Comparison of ENCODE assay signal across 9 cellular contexts in the genomic region with DNA sequence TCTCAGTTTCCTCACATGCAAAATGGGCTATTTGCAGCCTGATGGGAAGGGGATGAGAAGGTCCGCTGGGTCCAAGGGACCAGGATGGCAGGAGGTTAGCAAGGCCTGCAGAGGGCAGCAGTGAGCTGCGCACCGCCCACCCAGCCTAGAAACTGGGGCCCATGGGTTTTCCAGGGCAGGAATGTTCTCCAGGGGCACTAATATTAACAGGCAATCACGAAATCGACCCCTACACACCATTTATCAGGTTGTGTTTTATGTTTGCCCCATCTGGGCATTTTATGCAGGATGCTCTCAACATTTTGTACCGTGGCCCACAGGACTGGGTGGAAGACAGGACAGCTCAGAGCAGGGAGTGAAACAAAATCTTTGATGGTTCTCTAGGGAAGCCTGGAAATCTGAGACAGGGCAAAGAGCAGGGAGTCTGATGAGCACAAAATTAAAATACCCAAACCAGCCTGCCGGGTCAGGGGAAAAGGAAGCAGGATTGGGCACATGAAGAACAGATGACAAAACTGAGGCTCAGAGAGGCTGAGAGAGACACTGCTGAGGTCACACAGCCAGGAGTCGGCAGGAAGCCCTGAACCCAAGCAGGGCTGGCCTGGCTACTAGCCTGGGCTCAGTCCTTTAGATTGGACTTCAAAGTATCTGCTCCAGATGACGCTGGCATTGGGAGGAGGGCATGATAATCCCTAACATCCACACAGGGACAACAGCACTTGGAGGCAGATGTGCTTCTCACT. TPM values are rescaled to one million over a fixed set of nuclear protein-coding genes. Genes with fewer than 3 reads are reported as not detected.
DNase-seq lines count a peak whose midpoint lies in the region; ATAC-seq and TF ChIP-seq lines count a peak whose summit lies in the region.
"Had no signal": no experiment of that assay in that cellular context is flagged by ENCODE, and none has a peak within 500 bp of the region (broad histone marks: within the 10 kb centered on the region; RNA-seq: fewer than 3 reads in every experiment).

No MANE protein-coding gene starts in this region.

- TF ChIP-seq CTCF in GM12872 (IDR thresholded peaks at IDR 0.05; ENCODE audit: insufficient read depth, low read depth, low read length) (peak; percentile 99), VCaP (conservative IDR thresholded peaks at IDR 0.05) (peak; percentile 97), mammary epithelial cell (conservative IDR thresholded peaks at IDR 0.05 in 1 of 2, IDR thresholded peaks at IDR 0.05 in 1 of 2; ENCODE audit: extremely low read depth in 1 of 2, insufficient read depth in 1 of 2, low read depth in 1 of 2, low read length in 2 of 2) (peak; percentile 99)

- H3K36me3 ChIP-seq in mammary epithelial cell (ENCODE audit: insufficient read depth, low read length) = no peaks in the 10 kb centered on the region

- no peak overlapping the region for H2AFZ ChIP-seq in mammary epithelial cell (ENCODE audit: low read depth, low read length)

- CTCF ChIA-PET in mammary epithelial cell (lab: Charles Lee; ENCODE audit: low non-redundant PET) = interaction anchor here (0.8 to 1.2 kb wide), 3 partner anchors 100 to 207 kb away, joined by 4 to 9 read pairs (median 4); no protein-coding TSS in a partner anchor

- no TSS peak for BruUV-seq in mammary epithelial cell (replicated peaks; lab: Mats Ljungman, UMichigan)

- in situ Hi-C loops in mammary epithelial cell (cut with MboI; ENCODE audit: low sequenced_read_pairs in 2 of 2) = loop anchor here (10.0 to 25.0 kb wide), 2 partner anchors 206 to 209 kb away; no protein-coding TSS in a partner anchor

- no peak overlapping the region for H3K9ac ChIP-seq in mammary epithelial cell (ENCODE audit: insufficient read depth, low read length)

- H3K4me2 ChIP-seq in mammary epithelial cell (ENCODE audit: insufficient read depth, low read depth, low read length) = no peak overlapping the region

- dilution Hi-C loops in mammary epithelial cell (cut with HindIII; ENCODE audit: low sequenced_read_pairs) = no loop called here

- DNase-seq in NCI-H1092 treated with DMSO at 0.1 percent for 48 hours (lab: John Stamatoyannopoulos, UW) (peak; percentile 65), mammary epithelial cell (peak; percentile 32), inferior parietal cortex (ENCODE audit: extremely low spot score) (peak; percentile 85)
- peak; percentile 71 for DNase-seq in stimulated activated CD4-positive, alpha-beta T cell treated with anti-CD3 and anti-CD28 coated beads, Interleukin-15, amount 100 ng/mL, for 24 hours

- peaks cover 10% of the 10 kb centered on the region for H3K9me3 ChIP-seq in mammary epithelial cell (replicated peaks; ENCODE audit: insufficient read depth, low read length)

- peaks cover 30% of the 10 kb centered on the region for H3K79me2 ChIP-seq in mammary epithelial cell (ENCODE audit: insufficient read depth, low read length)

- no peaks in the 10 kb centered on the region for H3K27me3 ChIP-seq in mammary epithelial cell (ENCODE audit: insufficient read depth, low read length)

- no peaks in the 10 kb centered on the region for H4K20me1 ChIP-seq in mammary epithelial cell (ENCODE audit: insufficient read depth, low read length)

- WGBS in mammary epithelial cell (ENCODE audit: low coverage, missing lambda C conversion rate) = 44% methylated on average over 9 of the region's 9 CpGs

- no peak overlapping the region for H3K4me3 ChIP-seq in mammary epithelial cell (replicated peaks in 1 of 3; ENCODE audit: insufficient read depth in 1 of 3, low read depth in 2 of 3, low read length in 3 of 3)

- ATAC-seq in HG03378 (IDR thresholded peaks at IDR 0.05; ENCODE audit: unreplicated experiment) (no peak), GM19395 (IDR thresholded peaks at IDR 0.05; ENCODE audit: unreplicated experiment) (no peak)

- H3K4me1 ChIP-seq in mammary epithelial cell (ENCODE audit: insufficient read depth, low read length) = peaks cover 27% of the 10 kb centered on the region

- intact Hi-C loops in mammary epithelial cell (cut with micrococcal nuclease) = loop anchor here (1.0 to 5.0 kb wide), 4 partner anchors 63 to 359 kb away; no protein-coding TSS in a partner anchor

- H3K27ac ChIP-seq in VCaP (peak overlapping the region; percentile 83), mammary epithelial cell (ENCODE audit: insufficient read depth, low read depth, low read length) (no peak overlapping the region)

RNA-seq across cellular contexts. Expression of a gene that starts 1.6 kb away (rescaled TPM):
- 10 to 100 TPM; 67.7 to 69.7 TPM for total RNA-seq in mammary epithelial cell
- polyA plus RNA-seq in mammary epithelial cell = 59.1 TPM
- polyA minus RNA-seq in mammary epithelial cell = 235 TPM

RNA-seq across cellular contexts. Expression of a gene that starts 33.4 kb away (rescaled TPM):
- 1 to 10 TPM; 8.6 to 8.7 TPM for total RNA-seq in mammary epithelial cell
- 7.6 TPM for polyA plus RNA-seq in mammary epithelial cell
- polyA minus RNA-seq in mammary epithelial cell = 20.8 TPM
- total RNA-seq: mononuclear cell had no signal

RNA-seq across cellular contexts. Expression of a gene that starts 36.9 kb away (rescaled TPM):
- under 1 TPM in 1 of 2 donors, not detected in 1; 0.42 TPM for total RNA-seq in mammary epithelial cell
- not detected for polyA plus RNA-seq in mammary epithelial cell
- not detected for polyA minus RNA-seq in mammary epithelial cell
- total RNA-seq: mononuclear cell had no signal

Comparison
In these comparisons a context has a peak if more than half of its experiments do, and no peak if none do; other contexts are left out.
1. DNase-seq: peak in every context shown above with its lines; median percentile 85 in inferior parietal cortex; 71 in stimulated activated CD4-positive, alpha-beta T cell treated with anti-CD3 and anti-CD28 coated beads, Interleukin-15, amount 100 ng/mL, for 24 hours; 65 in NCI-H1092 treated with DMSO at 0.1 percent for 48 hours; 32 in mammary epithelial cell.